Comparison of ENCODE assay signal across 1 cellular context in the genomic region with DNA sequence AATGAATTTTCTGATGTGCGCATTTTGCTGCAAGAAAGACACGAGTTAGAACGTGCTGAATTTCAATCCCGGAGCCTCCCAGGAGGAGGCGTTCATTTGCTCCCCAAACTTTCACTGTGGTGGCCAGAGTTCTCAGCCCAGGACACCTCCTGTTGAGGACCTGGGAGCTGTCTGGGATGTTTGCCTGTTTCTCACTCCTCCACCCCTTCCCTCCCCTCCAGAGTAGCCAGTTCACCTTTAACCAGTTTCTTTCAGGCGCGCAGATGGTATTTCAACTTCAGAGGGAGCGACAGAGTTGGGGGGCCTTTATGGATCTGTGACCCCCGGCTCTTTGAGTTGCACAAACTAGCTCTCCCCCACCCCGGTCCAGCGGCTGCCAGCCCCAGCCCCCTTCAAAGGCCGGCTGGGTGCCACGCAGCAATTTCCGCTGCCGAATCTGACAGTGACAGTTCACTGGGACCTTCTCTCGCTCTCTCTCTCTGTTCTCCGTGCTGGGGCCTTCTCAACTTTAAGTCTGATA.
TF ChIP-seq lines count a peak whose summit lies in the region.

No MANE protein-coding gene starts in this region.

TF ChIP-seq in HepG2, 621 proteins besides CTCF, POLR2A, EP300 and RAD21 (continued from another document and continues in another):
- TF ChIP-seq HNF4G (IDR thresholded peaks at IDR 0.05; ENCODE audit: borderline replicate concordance, low read depth, low read length) (peak; percentile 12; the same call in 1 of the 2 replicates), HNF4G (CRISPR knock-in tag; IDR thresholded peaks at IDR 0.05; ENCODE audit: borderline replicate concordance, low read depth) (no peak), RCOR2 (CRISPR knock-in tag; IDR thresholded peaks at IDR 0.05) (0 out of 2 replicates have a peak, but pooled peaks have one; percentile 9), ZNF207 (IDR thresholded peaks at IDR 0.05; ENCODE audit: borderline replicate concordance) (no peak), KLF12 (CRISPR knock-in tag; IDR thresholded peaks at IDR 0.05; ENCODE audit: borderline replicate concordance) (no peak), ZFY (CRISPR knock-in tag; IDR thresholded peaks at IDR 0.05) (peak; percentile 33; the same call in 1 of the 2 replicates), ELF4 (CRISPR knock-in tag; IDR thresholded peaks at IDR 0.05; ENCODE audit: borderline replicate concordance) (no peak), TBX2 (CRISPR knock-in tag; IDR thresholded peaks at IDR 0.05; ENCODE audit: borderline replicate concordance) (no peak), KDM4B (CRISPR knock-in tag; IDR thresholded peaks at IDR 0.05) (no peak), SKI (IDR thresholded peaks at IDR 0.05; ENCODE audit: partially characterized antibody) (no peak), ZMYM3 (CRISPR knock-in tag; IDR thresholded peaks at IDR 0.05) (peak; percentile 62), ADNP (CRISPR knock-in tag; IDR thresholded peaks at IDR 0.05) (peak; percentile 53; the same call in 1 of the 2 replicates), ZNF143 (CRISPR knock-in tag; IDR thresholded peaks at IDR 0.05) (no peak), TEAD2 (CRISPR knock-in tag; IDR thresholded peaks at IDR 0.05) (no peak), ZNF614 (CRISPR knock-in tag; IDR thresholded peaks at IDR 0.05; ENCODE audit: borderline replicate concordance) (no peak), ZNF501 (CRISPR knock-in tag; IDR thresholded peaks at IDR 0.05) (no peak), ZNF382 (CRISPR knock-in tag; IDR thresholded peaks at IDR 0.05; ENCODE audit: borderline replicate concordance) (no peak), ZNF350 (CRISPR knock-in tag; IDR thresholded peaks at IDR 0.05; ENCODE audit: borderline replicate concordance, low read depth) (no peak)
- TF ChIP-seq, protein P1, sequence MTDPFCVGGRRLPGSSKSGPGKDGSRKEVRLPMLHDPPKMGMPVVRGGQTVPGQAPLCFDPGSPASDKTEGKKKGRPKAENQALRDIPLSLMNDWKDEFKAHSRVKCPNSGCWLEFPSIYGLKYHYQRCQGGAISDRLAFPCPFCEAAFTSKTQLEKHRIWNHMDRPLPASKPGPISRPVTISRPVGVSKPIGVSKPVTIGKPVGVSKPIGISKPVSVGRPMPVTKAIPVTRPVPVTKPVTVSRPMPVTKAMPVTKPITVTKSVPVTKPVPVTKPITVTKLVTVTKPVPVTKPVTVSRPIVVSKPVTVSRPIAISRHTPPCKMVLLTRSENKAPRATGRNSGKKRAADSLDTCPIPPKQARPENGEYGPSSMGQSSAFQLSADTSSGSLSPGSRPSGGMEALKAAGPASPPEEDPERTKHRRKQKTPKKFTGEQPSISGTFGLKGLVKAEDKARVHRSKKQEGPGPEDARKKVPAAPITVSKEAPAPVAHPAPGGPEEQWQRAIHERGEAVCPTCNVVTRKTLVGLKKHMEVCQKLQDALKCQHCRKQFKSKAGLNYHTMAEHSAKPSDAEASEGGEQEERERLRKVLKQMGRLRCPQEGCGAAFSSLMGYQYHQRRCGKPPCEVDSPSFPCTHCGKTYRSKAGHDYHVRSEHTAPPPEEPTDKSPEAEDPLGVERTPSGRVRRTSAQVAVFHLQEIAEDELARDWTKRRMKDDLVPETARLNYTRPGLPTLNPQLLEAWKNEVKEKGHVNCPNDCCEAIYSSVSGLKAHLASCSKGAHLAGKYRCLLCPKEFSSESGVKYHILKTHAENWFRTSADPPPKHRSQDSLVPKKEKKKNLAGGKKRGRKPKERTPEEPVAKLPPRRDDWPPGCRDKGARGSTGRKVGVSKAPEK (CRISPR knock-in tag; IDR thresholded peaks at IDR 0.05; ENCODE audit: borderline replicate concordance), result no peak
- TF ChIP-seq, protein P2, sequence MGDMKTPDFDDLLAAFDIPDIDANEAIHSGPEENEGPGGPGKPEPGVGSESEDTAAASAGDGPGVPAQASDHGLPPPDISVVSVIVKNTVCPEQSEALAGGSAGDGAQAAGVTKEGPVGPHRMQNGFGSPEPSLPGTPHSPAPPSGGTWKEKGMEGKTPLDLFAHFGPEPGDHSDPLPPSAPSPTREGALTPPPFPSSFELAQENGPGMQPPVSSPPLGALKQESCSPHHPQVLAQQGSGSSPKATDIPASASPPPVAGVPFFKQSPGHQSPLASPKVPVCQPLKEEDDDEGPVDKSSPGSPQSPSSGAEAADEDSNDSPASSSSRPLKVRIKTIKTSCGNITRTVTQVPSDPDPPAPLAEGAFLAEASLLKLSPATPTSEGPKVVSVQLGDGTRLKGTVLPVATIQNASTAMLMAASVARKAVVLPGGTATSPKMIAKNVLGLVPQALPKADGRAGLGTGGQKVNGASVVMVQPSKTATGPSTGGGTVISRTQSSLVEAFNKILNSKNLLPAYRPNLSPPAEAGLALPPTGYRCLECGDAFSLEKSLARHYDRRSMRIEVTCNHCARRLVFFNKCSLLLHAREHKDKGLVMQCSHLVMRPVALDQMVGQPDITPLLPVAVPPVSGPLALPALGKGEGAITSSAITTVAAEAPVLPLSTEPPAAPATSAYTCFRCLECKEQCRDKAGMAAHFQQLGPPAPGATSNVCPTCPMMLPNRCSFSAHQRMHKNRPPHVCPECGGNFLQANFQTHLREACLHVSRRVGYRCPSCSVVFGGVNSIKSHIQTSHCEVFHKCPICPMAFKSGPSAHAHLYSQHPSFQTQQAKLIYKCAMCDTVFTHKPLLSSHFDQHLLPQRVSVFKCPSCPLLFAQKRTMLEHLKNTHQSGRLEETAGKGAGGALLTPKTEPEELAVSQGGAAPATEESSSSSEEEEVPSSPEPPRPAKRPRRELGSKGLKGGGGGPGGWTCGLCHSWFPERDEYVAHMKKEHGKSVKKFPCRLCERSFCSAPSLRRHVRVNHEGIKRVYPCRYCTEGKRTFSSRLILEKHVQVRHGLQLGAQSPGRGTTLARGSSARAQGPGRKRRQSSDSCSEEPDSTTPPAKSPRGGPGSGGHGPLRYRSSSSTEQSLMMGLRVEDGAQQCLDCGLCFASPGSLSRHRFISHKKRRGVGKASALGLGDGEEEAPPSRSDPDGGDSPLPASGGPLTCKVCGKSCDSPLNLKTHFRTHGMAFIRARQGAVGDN (CRISPR knock-in tag; IDR thresholded peaks at IDR 0.05), result peak; percentile 69
- TF ChIP-seq, protein P3, sequence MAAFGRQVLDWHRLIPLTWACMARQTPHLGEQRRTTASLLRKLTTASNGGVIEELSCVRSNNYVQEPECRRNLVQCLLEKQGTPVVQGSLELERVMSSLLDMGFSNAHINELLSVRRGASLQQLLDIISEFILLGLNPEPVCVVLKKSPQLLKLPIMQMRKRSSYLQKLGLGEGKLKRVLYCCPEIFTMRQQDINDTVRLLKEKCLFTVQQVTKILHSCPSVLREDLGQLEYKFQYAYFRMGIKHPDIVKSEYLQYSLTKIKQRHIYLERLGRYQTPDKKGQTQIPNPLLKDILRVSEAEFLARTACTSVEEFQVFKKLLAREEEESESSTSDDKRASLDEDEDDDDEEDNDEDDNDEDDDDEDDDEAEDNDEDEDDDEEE (CRISPR knock-in tag; IDR thresholded peaks at IDR 0.05), result 0 out of 2 replicates have a peak, but pooled peaks have one; percentile 31
- TF ChIP-seq, protein P4, sequence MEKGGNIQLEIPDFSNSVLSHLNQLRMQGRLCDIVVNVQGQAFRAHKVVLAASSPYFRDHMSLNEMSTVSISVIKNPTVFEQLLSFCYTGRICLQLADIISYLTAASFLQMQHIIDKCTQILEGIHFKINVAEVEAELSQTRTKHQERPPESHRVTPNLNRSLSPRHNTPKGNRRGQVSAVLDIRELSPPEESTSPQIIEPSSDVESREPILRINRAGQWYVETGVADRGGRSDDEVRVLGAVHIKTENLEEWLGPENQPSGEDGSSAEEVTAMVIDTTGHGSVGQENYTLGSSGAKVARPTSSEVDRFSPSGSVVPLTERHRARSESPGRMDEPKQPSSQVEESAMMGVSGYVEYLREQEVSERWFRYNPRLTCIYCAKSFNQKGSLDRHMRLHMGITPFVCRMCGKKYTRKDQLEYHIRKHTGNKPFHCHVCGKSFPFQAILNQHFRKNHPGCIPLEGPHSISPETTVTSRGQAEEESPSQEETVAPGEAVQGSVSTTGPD (CRISPR knock-in tag; IDR thresholded peaks at IDR 0.05), result no peak
- TF ChIP-seq, protein P5, sequence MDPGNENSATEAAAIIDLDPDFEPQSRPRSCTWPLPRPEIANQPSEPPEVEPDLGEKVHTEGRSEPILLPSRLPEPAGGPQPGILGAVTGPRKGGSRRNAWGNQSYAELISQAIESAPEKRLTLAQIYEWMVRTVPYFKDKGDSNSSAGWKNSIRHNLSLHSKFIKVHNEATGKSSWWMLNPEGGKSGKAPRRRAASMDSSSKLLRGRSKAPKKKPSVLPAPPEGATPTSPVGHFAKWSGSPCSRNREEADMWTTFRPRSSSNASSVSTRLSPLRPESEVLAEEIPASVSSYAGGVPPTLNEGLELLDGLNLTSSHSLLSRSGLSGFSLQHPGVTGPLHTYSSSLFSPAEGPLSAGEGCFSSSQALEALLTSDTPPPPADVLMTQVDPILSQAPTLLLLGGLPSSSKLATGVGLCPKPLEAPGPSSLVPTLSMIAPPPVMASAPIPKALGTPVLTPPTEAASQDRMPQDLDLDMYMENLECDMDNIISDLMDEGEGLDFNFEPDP (CRISPR knock-in tag; conservative IDR thresholded peaks at IDR 0.05), result 0 out of 2 replicates have a peak, but pooled peaks have one; percentile 66
- TF ChIP-seq, protein P6, sequence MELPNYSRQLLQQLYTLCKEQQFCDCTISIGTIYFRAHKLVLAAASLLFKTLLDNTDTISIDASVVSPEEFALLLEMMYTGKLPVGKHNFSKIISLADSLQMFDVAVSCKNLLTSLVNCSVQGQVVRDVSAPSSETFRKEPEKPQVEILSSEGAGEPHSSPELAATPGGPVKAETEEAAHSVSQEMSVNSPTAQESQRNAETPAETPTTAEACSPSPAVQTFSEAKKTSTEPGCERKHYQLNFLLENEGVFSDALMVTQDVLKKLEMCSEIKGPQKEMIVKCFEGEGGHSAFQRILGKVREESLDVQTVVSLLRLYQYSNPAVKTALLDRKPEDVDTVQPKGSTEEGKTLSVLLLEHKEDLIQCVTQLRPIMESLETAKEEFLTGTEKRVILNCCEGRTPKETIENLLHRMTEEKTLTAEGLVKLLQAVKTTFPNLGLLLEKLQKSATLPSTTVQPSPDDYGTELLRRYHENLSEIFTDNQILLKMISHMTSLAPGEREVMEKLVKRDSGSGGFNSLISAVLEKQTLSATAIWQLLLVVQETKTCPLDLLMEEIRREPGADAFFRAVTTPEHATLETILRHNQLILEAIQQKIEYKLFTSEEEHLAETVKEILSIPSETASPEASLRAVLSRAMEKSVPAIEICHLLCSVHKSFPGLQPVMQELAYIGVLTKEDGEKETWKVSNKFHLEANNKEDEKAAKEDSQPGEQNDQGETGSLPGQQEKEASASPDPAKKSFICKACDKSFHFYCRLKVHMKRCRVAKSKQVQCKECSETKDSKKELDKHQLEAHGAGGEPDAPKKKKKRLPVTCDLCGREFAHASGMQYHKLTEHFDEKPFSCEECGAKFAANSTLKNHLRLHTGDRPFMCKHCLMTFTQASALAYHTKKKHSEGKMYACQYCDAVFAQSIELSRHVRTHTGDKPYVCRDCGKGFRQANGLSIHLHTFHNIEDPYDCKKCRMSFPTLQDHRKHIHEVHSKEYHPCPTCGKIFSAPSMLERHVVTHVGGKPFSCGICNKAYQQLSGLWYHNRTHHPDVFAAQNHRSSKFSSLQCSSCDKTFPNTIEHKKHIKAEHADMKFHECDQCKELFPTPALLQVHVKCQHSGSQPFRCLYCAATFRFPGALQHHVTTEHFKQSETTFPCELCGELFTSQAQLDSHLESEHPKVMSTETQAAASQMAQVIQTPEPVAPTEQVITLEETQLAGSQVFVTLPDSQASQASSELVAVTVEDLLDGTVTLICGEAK (IDR thresholded peaks at IDR 0.05), result no peak
- TF ChIP-seq, protein P6 (CRISPR knock-in tag; IDR thresholded peaks at IDR 0.05), result no peak
- TF ChIP-seq, protein P7, sequence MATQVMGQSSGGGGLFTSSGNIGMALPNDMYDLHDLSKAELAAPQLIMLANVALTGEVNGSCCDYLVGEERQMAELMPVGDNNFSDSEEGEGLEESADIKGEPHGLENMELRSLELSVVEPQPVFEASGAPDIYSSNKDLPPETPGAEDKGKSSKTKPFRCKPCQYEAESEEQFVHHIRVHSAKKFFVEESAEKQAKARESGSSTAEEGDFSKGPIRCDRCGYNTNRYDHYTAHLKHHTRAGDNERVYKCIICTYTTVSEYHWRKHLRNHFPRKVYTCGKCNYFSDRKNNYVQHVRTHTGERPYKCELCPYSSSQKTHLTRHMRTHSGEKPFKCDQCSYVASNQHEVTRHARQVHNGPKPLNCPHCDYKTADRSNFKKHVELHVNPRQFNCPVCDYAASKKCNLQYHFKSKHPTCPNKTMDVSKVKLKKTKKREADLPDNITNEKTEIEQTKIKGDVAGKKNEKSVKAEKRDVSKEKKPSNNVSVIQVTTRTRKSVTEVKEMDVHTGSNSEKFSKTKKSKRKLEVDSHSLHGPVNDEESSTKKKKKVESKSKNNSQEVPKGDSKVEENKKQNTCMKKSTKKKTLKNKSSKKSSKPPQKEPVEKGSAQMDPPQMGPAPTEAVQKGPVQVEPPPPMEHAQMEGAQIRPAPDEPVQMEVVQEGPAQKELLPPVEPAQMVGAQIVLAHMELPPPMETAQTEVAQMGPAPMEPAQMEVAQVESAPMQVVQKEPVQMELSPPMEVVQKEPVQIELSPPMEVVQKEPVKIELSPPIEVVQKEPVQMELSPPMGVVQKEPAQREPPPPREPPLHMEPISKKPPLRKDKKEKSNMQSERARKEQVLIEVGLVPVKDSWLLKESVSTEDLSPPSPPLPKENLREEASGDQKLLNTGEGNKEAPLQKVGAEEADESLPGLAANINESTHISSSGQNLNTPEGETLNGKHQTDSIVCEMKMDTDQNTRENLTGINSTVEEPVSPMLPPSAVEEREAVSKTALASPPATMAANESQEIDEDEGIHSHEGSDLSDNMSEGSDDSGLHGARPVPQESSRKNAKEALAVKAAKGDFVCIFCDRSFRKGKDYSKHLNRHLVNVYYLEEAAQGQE (IDR thresholded peaks at IDR 0.05; ENCODE audit: borderline replicate concordance in 1 of 2, low read depth in 1 of 2, low read length in 2 of 2), result peak in 1 of 2 experiments; percentile 31; a peak in 1 of 4 replicates
